ENCODE assay signal across 22 cellular contexts in genomic region chr14:56212541-56212940, GRCh38.
DNase-seq lines count a peak whose midpoint lies in the region; ATAC-seq and TF ChIP-seq lines count a peak whose summit lies in the region.
"Had no signal": no experiment of that assay in that cellular context is flagged by ENCODE, and none has a peak within 500 bp of the region (broad histone marks: within the 10 kb centered on the region; RNA-seq: fewer than 3 reads in every experiment).

No MANE protein-coding gene starts in this region.

- H3K27ac ChIP-seq in upper lobe of right lung: no peak overlapping the region
- H3K27ac ChIP-seq: SK-N-MC had no signal

- DNase-seq in DMS79 treated with DMSO at 0.1 percent for 48 hours (lab: John Stamatoyannopoulos, UW): peak; percentile 88
- peak; percentile 22 for DNase-seq in LHCN-M2 (ENCODE audit: low read depth)
- peak; percentile 74 for DNase-seq in myocyte (ENCODE audit: low read depth)
- DNase-seq in upper lobe of right lung: no peak
- no peak for DNase-seq in DMS153 (lab: John Stamatoyannopoulos, UW)
- DNase-seq in MG63: no peak
- DNase-seq: Calu3, GDM1, MM.1S, NCI-H1048, NCI-H1694 treated with DMSO at 0.1 percent for 48 hours, NCI-H2081, NCI-H2171 treated with DMSO at 0.1 percent for 48 hours, NCI-H345, NCI-H524, NCI-H774, SIG-M5 had no signal

- intact Hi-C loops in upper lobe of right lung (cut with DNase I): no loop called here

- H3K9me3 ChIP-seq in upper lobe of right lung (no peaks in the 10 kb centered on the region), MG63 (no peaks in the 10 kb centered on the region)

- H3K4me3 ChIP-seq in upper lobe of right lung (no peak overlapping the region), MG63 (no peak overlapping the region)
- H3K4me3 ChIP-seq: GM12878, SK-N-MC had no signal

- H3K27me3 ChIP-seq in upper lobe of right lung (no peaks in the 10 kb centered on the region), MG63 (no peaks in the 10 kb centered on the region)

- ATAC-seq in upper lobe of right lung: peak; percentile 47
- ATAC-seq in HG03039 (IDR thresholded peaks at IDR 0.05; ENCODE audit: unreplicated experiment): no peak
- ATAC-seq: GM12878, HCT116, HepG2 had no signal

- no peak for TF ChIP-seq CTCF in upper lobe of right lung (IDR thresholded peaks at IDR 0.05)

- peaks cover 19% of the 10 kb centered on the region for H3K4me1 ChIP-seq in upper lobe of right lung

- H3K36me3 ChIP-seq in upper lobe of right lung: no peaks in the 10 kb centered on the region
- no peaks in the 10 kb centered on the region for H3K36me3 ChIP-seq in MG63

Comparison
In these comparisons a context has a peak if more than half of its experiments do, and no peak if none do; other contexts are left out.
1. DNase-seq: peak in DMS79 treated with DMSO at 0.1 percent for 48 hours (single experiment), LHCN-M2 (single experiment) and myocyte (single experiment); none in upper lobe of right lung (single experiment), DMS153 (single experiment) and MG63 (single experiment).